In the genomic region with DNA sequence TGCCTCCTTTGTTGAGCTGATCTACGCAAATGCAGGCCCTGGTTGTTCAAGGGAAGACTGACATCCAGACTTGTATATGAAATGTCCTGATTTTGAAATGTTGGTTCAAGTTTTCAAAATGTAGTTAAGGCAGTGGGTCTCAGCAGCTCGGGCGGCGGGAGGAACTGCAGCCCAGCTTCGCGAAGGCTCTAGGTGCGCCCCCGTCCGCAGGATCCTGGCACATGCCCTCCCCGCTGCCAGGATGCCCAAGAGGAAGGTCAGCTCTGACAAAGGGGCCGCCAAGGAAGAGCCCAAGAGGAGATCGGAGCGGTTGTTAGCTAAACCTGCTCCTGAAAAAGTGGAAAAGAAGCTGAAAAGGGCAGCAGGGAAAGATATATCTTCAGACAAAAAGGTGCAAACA, we compare ENCODE assay signal across 21 cellular contexts.
"Had no signal": no experiment of that assay in that cellular context is flagged by ENCODE, and none has a peak within 500 bp of the region (broad histone marks: within the 10 kb centered on the region; RNA-seq: fewer than 3 reads in every experiment).

No MANE protein-coding gene starts in this region.

- H2AFZ ChIP-seq: PC-9 had no signal

- H3K9me3 ChIP-seq: Peyer's patch, SJSA1 had no signal

- H3K4me3 ChIP-seq: PC-9, Peyer's patch, SJSA1, SK-N-MC had no signal

- DNase-seq: KBM-7; MV-4-11; NCI-H1048; NCI-H1105; NCI-H1417; NCI-H1436 treated with DMSO at 0.1 percent for 48 hours; NCI-H1694; NCI-H1930; NCI-H2081; NCI-H2107; NCI-H2227 treated with DMSO at 0.1 percent for 48 hours; NCI-H524; NCI-H526 treated with DMSO at 0.1 percent for 48 hours; NCI-H774; NK-92 treated with Interleukin-12 subunit alpha and Interleukin-12 subunit beta, amount 100 ng/mL, for 24 hours; PC-9; Peyer's patch; Right ventricle myocardium superior; SIG-M5 had no signal

- H3K4me1 ChIP-seq: Peyer's patch, SJSA1 had no signal

- H3K27me3 ChIP-seq: Peyer's patch, SJSA1 had no signal

- H3K27ac ChIP-seq: PC-9, Peyer's patch, SJSA1, SK-N-MC had no signal

- H3K4me2 ChIP-seq: PC-9 had no signal

- H3K36me3 ChIP-seq: Peyer's patch, SJSA1 had no signal
